8 cellular contexts compared by ENCODE assay signal in genomic region chr5:151772029-151772867, GRCh38. TPM values are rescaled to one million over a fixed set of nuclear protein-coding genes. Genes with fewer than 3 reads are reported as not detected.
DNase-seq lines count a peak whose midpoint lies in the region; ATAC-seq and TF ChIP-seq lines count a peak whose summit lies in the region.

No MANE protein-coding gene starts in this region.

- no peaks in the 10 kb centered on the region for H3F3A ChIP-seq in GM23338 (replicated peaks; ENCODE audit: low read depth)

- CTCF ChIA-PET in CD4-positive, alpha-beta memory T cell (lab: Charles Lee; ENCODE audit: partially characterized antibody) = interaction anchor here (0.6 to 2.9 kb wide), 13 partner anchors 13 to 519 kb away, joined by 3 to 21 read pairs (median 4); partner anchors contain the start of genes ATOX1 and GM2A
- CTCF ChIA-PET in RWPE1 (lab: Yijun Ruan, JAX) = interaction anchor here (0.5 to 2.0 kb wide), 11 partner anchors 9 to 744 kb away, joined by 3 to 22 read pairs (median 5); no protein-coding TSS in a partner anchor

- no peak for TF ChIP-seq POLR2A in gastrocnemius medialis (IDR thresholded peaks at IDR 0.05)

- H3K36me3 ChIP-seq in CD4-positive, alpha-beta memory T cell (ENCODE audit: insufficient read depth, low read length) = peaks cover 5% of the 10 kb centered on the region
- H3K36me3 ChIP-seq in GM23338 (ENCODE audit: insufficient read depth) (no peaks in the 10 kb centered on the region), ascending aorta (no peaks in the 10 kb centered on the region), gastrocnemius medialis (no peaks in the 10 kb centered on the region)

- no peaks in the 10 kb centered on the region for H3K27me3 Mint-ChIP-seq in CD4-positive, alpha-beta memory T cell
- peaks cover 4% of the 10 kb centered on the region for H3K27me3 Mint-ChIP-seq in GM23338 (ENCODE audit: insufficient read depth, low read depth, poor library complexity)

- in situ Hi-C loops in gastrocnemius medialis (cut with MboI; ENCODE audit: low sequenced_read_pairs in 4 of 4) = no loop called here

- POLR2A ChIA-PET in CD4-positive, alpha-beta memory T cell (lab: Charles Lee; ENCODE audit: partially characterized antibody) = interaction anchor here (0.7 to 8.4 kb wide), 24 partner anchors 9 to 1771 kb away, joined by 3 to 214 read pairs (median 8); partner anchors contain the start of genes ATOX1, GM2A, HMGXB3 and RBM22
- POLR2A ChIA-PET in RWPE1 (lab: Yijun Ruan, JAX; ENCODE audit: low non-redundant PET) = interaction anchor here (0.5 to 1.5 kb wide), 4 partner anchors 21 to 371 kb away, joined by 3 to 7 read pairs (median 4); no protein-coding TSS in a partner anchor

- peaks cover 49% of the 10 kb centered on the region for H4K20me1 ChIP-seq in GM23338 (replicated peaks; ENCODE audit: insufficient read depth)

- H3K9me2 ChIP-seq in GM23338 (ENCODE audit: insufficient read depth) = no peaks in the 10 kb centered on the region

- H3K79me2 ChIP-seq in GM23338 (replicated peaks; ENCODE audit: insufficient read depth) = peaks cover 67% of the 10 kb centered on the region

- H3K36me3 Mint-ChIP-seq in CD4-positive, alpha-beta memory T cell = peaks cover 7 to 27% of the 10 kb centered on the region in 2 donors
- peaks cover 38% of the 10 kb centered on the region for H3K36me3 Mint-ChIP-seq in GM23338 (ENCODE audit: low read depth)

- ATAC-seq in GM23338 (no peak), gastrocnemius medialis (peak; percentile 18 to 27), GM18519 (IDR thresholded peaks at IDR 0.05; ENCODE audit: low FRiP score, unreplicated experiment) (no peak), GM19467 (IDR thresholded peaks at IDR 0.05; ENCODE audit: unreplicated experiment) (no peak)

- H3K4me2 ChIP-seq in GM23338 = peak overlapping the region; percentile 91

- H3K27ac Mint-ChIP-seq in CD4-positive, alpha-beta memory T cell = peak overlapping the region in 6 of 7 donors; percentile 12 to 96 (median 88)
- peak overlapping the region; percentile 96 for H3K27ac Mint-ChIP-seq in GM23338

- peak overlapping the region; percentile 82 for H3K27ac ChIP-seq in CD4-positive, alpha-beta memory T cell (ENCODE audit: low read depth, low read length)
- H3K27ac ChIP-seq in GM23338 (ENCODE audit: low read depth) = peak overlapping the region; percentile 48; the same call in 1 of the 2 replicates
- H3K27ac ChIP-seq in RWPE1 = peak overlapping the region; percentile 98
- H3K27ac ChIP-seq in ascending aorta = peak overlapping the region; percentile 90 to 92
- H3K27ac ChIP-seq in gastrocnemius medialis = peak overlapping the region; percentile 93 to 98 (median 96)

- peaks cover 58% of the 10 kb centered on the region for H3K4me1 ChIP-seq in CD4-positive, alpha-beta memory T cell (ENCODE audit: insufficient read depth, low read length)
- H3K4me1 ChIP-seq in GM23338 (ENCODE audit: insufficient read depth) (peaks cover 36% of the 10 kb centered on the region), ascending aorta (peaks cover 9 to 36% of the 10 kb centered on the region in 2 donors), gastrocnemius medialis (peaks cover 46 to 50% of the 10 kb centered on the region in 2 donors)

- no peaks in the 10 kb centered on the region for H3K27me3 ChIP-seq in CD4-positive, alpha-beta memory T cell (ENCODE audit: insufficient read depth, low read length)
- no peaks in the 10 kb centered on the region for H3K27me3 ChIP-seq in GM23338 (ENCODE audit: insufficient read depth)
- no peaks in the 10 kb centered on the region for H3K27me3 ChIP-seq in ascending aorta
- no peaks in the 10 kb centered on the region for H3K27me3 ChIP-seq in gastrocnemius medialis

- peak overlapping the region; percentile 57 to 76 for H3K4me3 ChIP-seq in CD4-positive, alpha-beta memory T cell (ENCODE audit: low read length in 2 of 2)
- H3K4me3 ChIP-seq in GM23338 = peak overlapping the region; percentile 82
- peak overlapping the region; percentile 89 to 92 for H3K4me3 ChIP-seq in ascending aorta
- peak overlapping the region; percentile 98 for H3K4me3 ChIP-seq in iPS-11a (ENCODE audit: low read depth, low read length)
- H3K4me3 ChIP-seq in gastrocnemius medialis = peak overlapping the region; percentile 68 to 92 (median 86)

- no peaks in the 10 kb centered on the region for H3K9me3 ChIP-seq in CD4-positive, alpha-beta memory T cell (ENCODE audit: control insufficient read depth in 1 of 2, low read length in 2 of 2)
- H3K9me3 ChIP-seq in ascending aorta (no peaks in the 10 kb centered on the region), gastrocnemius medialis (no peaks in the 10 kb centered on the region)

- peak overlapping the region; percentile 85 to 96 (median 94) for H3K4me3 Mint-ChIP-seq in CD4-positive, alpha-beta memory T cell
- H3K4me3 Mint-ChIP-seq in GM23338 = peak overlapping the region; percentile 84; the same call in 2 of the 3 replicates

- DNase-seq in CD4-positive, alpha-beta memory T cell = peak in 4 of 5 donors; percentile 46 to 70 (median 52)
- DNase-seq in GM23338 (ENCODE audit: low spot score) = peak; percentile 64
- DNase-seq in RWPE1 (ENCODE audit: low spot score) = peak; percentile 45
- peak in 1 of 2 donors; percentile 75 for DNase-seq in ascending aorta (ENCODE audit: low spot score in 2 of 2)
- peak; percentile 36 to 48 for DNase-seq in gastrocnemius medialis

- intact Hi-C loops in CD4-positive, alpha-beta memory T cell (cut with micrococcal nuclease) = loop anchor here (5.0 kb wide), 2 partner anchors 615 to 1320 kb away; partner anchors contain the start of gene ANXA6
- intact Hi-C loops in ascending aorta (cut with DNase I) = loop anchor here (10.0 kb wide), 1 partner anchor 503 kb away; no protein-coding TSS in a partner anchor
- intact Hi-C loops in gastrocnemius medialis (cut with DNase I; ENCODE audit: low total_unique reads) = loop anchor here (10.0 kb wide), 1 partner anchor 727 kb away; no protein-coding TSS in a partner anchor

- H3K9me3 Mint-ChIP-seq in CD4-positive, alpha-beta memory T cell = no peaks in the 10 kb centered on the region
- H3K9me3 Mint-ChIP-seq in GM23338 = no peaks in the 10 kb centered on the region

- no peak overlapping the region for H2AFZ ChIP-seq in GM23338

- peaks cover 34 to 59% (median 46%) of the 10 kb centered on the region in 4 donors for H3K4me1 Mint-ChIP-seq in CD4-positive, alpha-beta memory T cell
- peaks cover 31% of the 10 kb centered on the region for H3K4me1 Mint-ChIP-seq in GM23338

- no peak for TF ChIP-seq CTCF in GM23338 (conservative IDR thresholded peaks at IDR 0.05; ENCODE audit: low read depth in 2 of 2)
- TF ChIP-seq CTCF in RWPE1 (conservative IDR thresholded peaks at IDR 0.05; ENCODE audit: low read depth) = no peak
- no peak for TF ChIP-seq CTCF in ascending aorta (IDR thresholded peaks at IDR 0.05)
- no peak for TF ChIP-seq CTCF in gastrocnemius medialis (IDR thresholded peaks at IDR 0.05 in 4 of 5, conservative IDR thresholded peaks at IDR 0.05 in 1 of 5)

TF ChIP-seq in GM23338, 12 proteins besides CTCF, POLR2A, EP300 and RAD21 (continues in another document):
- TF ChIP-seq ETS1 (IDR thresholded peaks at IDR 0.05) (no peak), POLR2AphosphoS5 (IDR thresholded peaks at IDR 0.05; ENCODE audit: low read depth) (0 out of 2 replicates have a peak, but pooled peaks have one; percentile 32), REST (IDR thresholded peaks at IDR 0.05; ENCODE audit: unreplicated experiment) (no peak), ZNF114 (CRISPR knock-in tag; IDR thresholded peaks at IDR 0.05) (no peak), EZH2phosphoT487 (IDR thresholded peaks at IDR 0.05; ENCODE audit: unreplicated experiment) (no peak)

RNA-seq across cellular contexts. Expression of gene G3BP1, which starts 0.5 kb away (rescaled TPM):
- 100 to 1,000 TPM; 189 to 193 TPM for total RNA-seq in CD4-positive, alpha-beta memory T cell
- polyA plus RNA-seq in CD4-positive, alpha-beta memory T cell = 100 to 1,000 TPM; 178 to 188 TPM
- total RNA-seq in GM23338 (2014; rRNA removed; shearing (Covaris generic)) = 323 and 345 TPM in 2 replicates
- polyA plus RNA-seq in GM23338 (2016; fragmentation: Nextera tagmentation; extraction: Ambion mirVana) = 158 and 183 TPM in 2 replicates
- total RNA-seq in ascending aorta = 138 TPM
- total RNA-seq in gastrocnemius medialis = 100 to 1,000 TPM in 3 of 4 donors, 10 to 100 TPM in 1; 80.5 to 114 (median 108) TPM

RNA-seq across cellular contexts. Expression of gene ATOX1, which starts 13.8 kb away (rescaled TPM):
- total RNA-seq in CD4-positive, alpha-beta memory T cell = 10 to 100 TPM; 28.2 to 31.0 TPM
- 10 to 100 TPM; 42.8 to 64.5 TPM for polyA plus RNA-seq in CD4-positive, alpha-beta memory T cell
- 118 and 123 TPM in 2 replicates for total RNA-seq in GM23338 (2014; rRNA removed; shearing (Covaris generic))
- 120 and 134 TPM in 2 replicates for polyA plus RNA-seq in GM23338 (2016; fragmentation: Nextera tagmentation; extraction: Ambion mirVana)
- total RNA-seq in ascending aorta (179 TPM), gastrocnemius medialis (10 to 100 TPM; 31.4 to 71.6 (median 55.3) TPM)

Comparison
In these comparisons a context has a peak if more than half of its experiments do, and no peak if none do; other contexts are left out.
1. H3K27ac ChIP-seq: peak in every context shown above with its lines; median percentile 98 in RWPE1; 96 in gastrocnemius medialis; 91 in ascending aorta; 82 in CD4-positive, alpha-beta memory T cell; 48 in GM23338.
2. ATAC-seq: peak in gastrocnemius medialis (2 of 2); none in GM23338 (single experiment), GM18519 (single experiment) and GM19467 (single experiment).
3. Peak in every context shown above with its lines, with median percentiles within 50 percentile points of each other: H3K4me3 ChIP-seq.